In the genomic region with DNA sequence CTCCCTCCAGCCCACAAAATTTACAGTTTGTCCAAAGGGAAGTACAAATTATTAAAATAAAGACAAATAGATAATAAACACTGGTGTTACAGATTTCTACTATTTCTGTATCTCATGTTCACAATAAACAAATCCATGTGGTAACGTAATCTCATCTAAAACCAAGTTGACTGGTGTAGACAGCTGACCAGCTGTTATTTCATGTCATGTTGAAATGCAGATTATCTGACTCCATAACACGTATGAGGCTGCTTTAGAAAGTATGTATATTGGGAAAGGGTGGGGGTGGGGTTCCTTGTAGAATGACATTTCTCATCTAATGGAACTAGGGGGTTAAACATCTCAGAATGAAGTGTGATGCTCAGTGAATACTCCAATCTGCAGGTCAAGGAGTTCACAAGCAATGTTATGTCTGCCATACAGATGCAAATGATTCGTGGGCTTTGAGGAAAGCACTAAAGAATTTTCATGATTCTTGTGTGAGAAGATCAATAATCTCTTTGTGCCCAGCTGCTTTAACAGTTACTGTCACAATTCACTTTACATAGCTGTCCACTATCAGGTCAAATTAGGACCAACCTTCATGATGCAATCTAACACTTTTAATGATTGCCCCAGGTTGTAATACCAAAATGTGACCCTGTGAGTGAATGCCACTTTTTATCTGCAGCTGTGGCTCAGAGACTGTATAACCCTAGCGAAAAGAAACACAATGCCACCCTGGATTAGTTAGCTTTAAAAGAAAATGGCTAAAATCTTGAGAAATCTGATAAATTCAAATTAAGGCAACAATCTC, we compare ENCODE assay signal across 21 cellular contexts.
"Had no signal": no experiment of that assay in that cellular context is flagged by ENCODE, and none has a peak within 500 bp of the region (broad histone marks: within the 10 kb centered on the region; RNA-seq: fewer than 3 reads in every experiment).

No MANE protein-coding gene starts in this region.

- H3K4me1 ChIP-seq: left ventricle myocardium inferior, tibial nerve, vagina had no signal

- H3K27ac ChIP-seq: left ventricle myocardium inferior, skin epidermis, tibial nerve, vagina had no signal

- H3K27me3 Mint-ChIP-seq: activated CD8-positive, alpha-beta T cell treated with anti-CD3 and anti-CD28 coated beads for 36 hours; activated naive CD8-positive, alpha-beta T cell; memory B cell; naive thymus-derived CD4-positive, alpha-beta T cell had no signal

- ATAC-seq: activated CD8-positive, alpha-beta T cell treated with anti-CD3 and anti-CD28 coated beads for 36 hours; activated T-cell treated with anti-CD3 and anti-CD28 coated beads, Interleukin-2, amount 50 U/mL, for 72 hours; mucosa of descending colon; naive thymus-derived CD4-positive, alpha-beta T cell; WTC11 had no signal

- H3K4me3 ChIP-seq: left ventricle myocardium inferior, mucosa of descending colon, skin epidermis, tibial nerve, vagina had no signal

- H3K4me1 Mint-ChIP-seq: memory B cell; naive thymus-derived CD4-positive, alpha-beta T cell had no signal

- H3K27me3 ChIP-seq: tibial nerve, vagina had no signal

- DNase-seq: activated CD4-positive, alpha-beta T cell treated with anti-CD3 and anti-CD28 coated beads for 4 hours; activated CD8-positive, alpha-beta memory T cell treated with anti-CD3 and anti-CD28 coated beads, Interleukin-2, amount 50 U/mL, for 4 hours; activated CD8-positive, alpha-beta T cell treated with anti-CD3 and anti-CD28 coated beads for 36 hours; activated gamma-delta T cell; activated T-cell treated with anti-CD3 and anti-CD28 coated beads, Interleukin-2, amount 50 U/mL, for 72 hours; amygdala; left ventricle myocardium inferior; mucosa of descending colon; naive thymus-derived CD4-positive, alpha-beta T cell; nucleus accumbens; stimulated activated CD4-positive, alpha-beta T cell treated with anti-CD3 and anti-CD28 coated beads, Interleukin-15, amount 100 ng/mL, for 24 hours; stimulated activated CD4-positive, alpha-beta T cell treated with anti-CD3 and anti-CD28 coated beads, Interleukin-4, amount 100 ng/mL, for 1 hour; stimulated activated naive CD4-positive, alpha-beta T cell treated with Interleukin-2 at 50 U/mL for 16 hours; substantia nigra; T-helper 2 cell had no signal

- H3K27ac Mint-ChIP-seq: activated CD8-positive, alpha-beta T cell treated with anti-CD3 and anti-CD28 coated beads for 36 hours; activated naive CD8-positive, alpha-beta T cell; activated T-cell treated with anti-CD3 and anti-CD28 coated beads, Interleukin-2, amount 50 U/mL, for 72 hours; memory B cell; naive thymus-derived CD4-positive, alpha-beta T cell; WTC11 had no signal

- H3K9me3 Mint-ChIP-seq: activated T-cell treated with anti-CD3 and anti-CD28 coated beads, Interleukin-2, amount 50 U/mL, for 72 hours; memory B cell had no signal

- H3K36me3 ChIP-seq: left ventricle myocardium inferior, tibial nerve, vagina had no signal

- H3K36me3 Mint-ChIP-seq: memory B cell, WTC11 had no signal

- H3K4me3 Mint-ChIP-seq: activated CD8-positive, alpha-beta T cell treated with anti-CD3 and anti-CD28 coated beads for 36 hours; activated naive CD8-positive, alpha-beta T cell; activated T-cell treated with anti-CD3 and anti-CD28 coated beads, Interleukin-2, amount 50 U/mL, for 72 hours; memory B cell; naive thymus-derived CD4-positive, alpha-beta T cell; WTC11 had no signal

- H3K9me3 ChIP-seq: left ventricle myocardium inferior, mucosa of descending colon, tibial nerve, vagina had no signal
